Comparison of ENCODE assay signal across 2 cellular contexts in the genomic region with DNA sequence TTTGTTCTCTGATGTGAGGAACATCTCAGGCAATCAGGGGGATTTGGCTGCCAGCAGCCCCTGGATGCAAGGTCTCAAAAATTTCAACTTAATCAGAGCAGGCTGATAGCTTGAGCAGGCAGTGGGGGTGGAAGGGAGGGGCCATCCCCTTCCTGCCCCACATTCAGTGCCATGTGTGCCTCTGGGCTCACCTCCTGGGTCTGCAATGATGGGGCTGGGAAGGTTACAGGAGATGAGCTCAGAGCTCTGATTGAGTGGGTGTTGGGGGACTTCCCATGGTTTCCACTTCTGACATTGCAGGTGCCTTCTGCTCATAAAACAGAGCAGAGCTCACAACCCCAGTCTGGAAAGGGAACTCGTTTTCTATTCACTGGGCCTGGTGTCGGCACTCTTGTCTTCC.
A peak's percentile ranks its signal among the peaks of the same experiment; 100 is the strongest.
TF ChIP-seq lines count a peak whose summit lies in the region.

No MANE protein-coding gene starts in this region.

TF ChIP-seq in GM12878, 131 proteins besides CTCF, POLR2A, EP300 and RAD21 (continues in another document):
- TF ChIP-seq KDM1A (IDR thresholded peaks at IDR 0.05; ENCODE audit: borderline replicate concordance) (no peak), RELA (IDR thresholded peaks at IDR 0.05; ENCODE audit: borderline replicate concordance, partially characterized antibody) (peak; percentile 61), ATF7 (IDR thresholded peaks at IDR 0.05; ENCODE audit: low read depth) (peak; percentile 72), HCFC1 (IDR thresholded peaks at IDR 0.05; ENCODE audit: low read length) (no peak), IRF4 (IDR thresholded peaks at IDR 0.05; ENCODE audit: low read depth, low read length) (0 out of 2 replicates have a peak, but pooled peaks have one; percentile 11), JUNB (IDR thresholded peaks at IDR 0.05) (peak; percentile 28; the same call in 1 of the 2 replicates), YY1 (IDR thresholded peaks at IDR 0.05; ENCODE audit: low read depth, low read length) (0 out of 2 replicates have a peak, but pooled peaks have one; percentile 52), CREB1 (IDR thresholded peaks at IDR 0.05; ENCODE audit: low read depth) (0 out of 2 replicates have a peak, but pooled peaks have one; percentile 26), EED (IDR thresholded peaks at IDR 0.05; ENCODE audit: low read depth) (peak; percentile 74), PRDM15 (CRISPR knock-in tag; IDR thresholded peaks at IDR 0.05) (no peak), EGR1 (IDR thresholded peaks at IDR 0.05; ENCODE audit: borderline replicate concordance in 1 of 2, low read depth in 2 of 2, low read length in 2 of 2) (peak in 1 of 2 experiments; percentile 86; a peak in 2 of 3 replicates), MEF2B (IDR thresholded peaks at IDR 0.05; ENCODE audit: partially characterized antibody, poor library complexity, severe bottlenecking) (no peak), ZBTB4 (CRISPR knock-in tag; IDR thresholded peaks at IDR 0.05) (no peak), TBL1XR1 (IDR thresholded peaks at IDR 0.05; ENCODE audit: low read depth, low read length) (no peak), NFXL1 (IDR thresholded peaks at IDR 0.05; ENCODE audit: borderline replicate concordance) (no peak)
- TF ChIP-seq, protein P1, sequence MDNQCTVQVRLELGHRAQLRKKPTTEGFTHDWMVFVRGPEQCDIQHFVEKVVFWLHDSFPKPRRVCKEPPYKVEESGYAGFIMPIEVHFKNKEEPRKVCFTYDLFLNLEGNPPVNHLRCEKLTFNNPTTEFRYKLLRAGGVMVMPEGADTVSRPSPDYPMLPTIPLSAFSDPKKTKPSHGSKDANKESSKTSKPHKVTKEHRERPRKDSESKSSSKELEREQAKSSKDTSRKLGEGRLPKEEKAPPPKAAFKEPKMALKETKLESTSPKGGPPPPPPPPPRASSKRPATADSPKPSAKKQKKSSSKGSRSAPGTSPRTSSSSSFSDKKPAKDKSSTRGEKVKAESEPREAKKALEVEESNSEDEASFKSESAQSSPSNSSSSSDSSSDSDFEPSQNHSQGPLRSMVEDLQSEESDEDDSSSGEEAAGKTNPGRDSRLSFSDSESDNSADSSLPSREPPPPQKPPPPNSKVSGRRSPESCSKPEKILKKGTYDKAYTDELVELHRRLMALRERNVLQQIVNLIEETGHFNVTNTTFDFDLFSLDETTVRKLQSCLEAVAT (IDR thresholded peaks at IDR 0.05): peak; percentile 86
- TF ChIP-seq, protein P2, sequence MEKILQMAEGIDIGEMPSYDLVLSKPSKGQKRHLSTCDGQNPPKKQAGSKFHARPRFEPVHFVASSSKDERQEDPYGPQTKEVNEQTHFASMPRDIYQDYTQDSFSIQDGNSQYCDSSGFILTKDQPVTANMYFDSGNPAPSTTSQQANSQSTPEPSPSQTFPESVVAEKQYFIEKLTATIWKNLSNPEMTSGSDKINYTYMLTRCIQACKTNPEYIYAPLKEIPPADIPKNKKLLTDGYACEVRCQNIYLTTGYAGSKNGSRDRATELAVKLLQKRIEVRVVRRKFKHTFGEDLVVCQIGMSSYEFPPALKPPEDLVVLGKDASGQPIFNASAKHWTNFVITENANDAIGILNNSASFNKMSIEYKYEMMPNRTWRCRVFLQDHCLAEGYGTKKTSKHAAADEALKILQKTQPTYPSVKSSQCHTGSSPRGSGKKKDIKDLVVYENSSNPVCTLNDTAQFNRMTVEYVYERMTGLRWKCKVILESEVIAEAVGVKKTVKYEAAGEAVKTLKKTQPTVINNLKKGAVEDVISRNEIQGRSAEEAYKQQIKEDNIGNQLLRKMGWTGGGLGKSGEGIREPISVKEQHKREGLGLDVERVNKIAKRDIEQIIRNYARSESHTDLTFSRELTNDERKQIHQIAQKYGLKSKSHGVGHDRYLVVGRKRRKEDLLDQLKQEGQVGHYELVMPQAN (conservative IDR thresholded peaks at IDR 0.05): no peak

TF ChIP-seq in SK-N-SH treated with all-trans-retinoic acid at 6 μM for 48 hours, 23 proteins besides CTCF, POLR2A, EP300 and RAD21:
- no peak for TF ChIP-seq CSRNP3 (CRISPR knock-in tag; IDR thresholded peaks at IDR 0.05)
- no peak for TF ChIP-seq ESRRG (CRISPR knock-in tag; IDR thresholded peaks at IDR 0.05)
